2 cellular contexts compared by ENCODE assay signal in genomic region chr11:115677190-115677589, GRCh38.
TF ChIP-seq lines count a peak whose summit lies in the region.

No MANE protein-coding gene starts in this region.

TF ChIP-seq in IMR-90, 13 proteins besides CTCF, POLR2A, EP300 and RAD21:
- TF ChIP-seq CEBPB (IDR thresholded peaks at IDR 0.05; ENCODE audit: low read depth, low read length) (no peak), RCOR1 (IDR thresholded peaks at IDR 0.05; ENCODE audit: insufficient replicate concordance, low read length) (no peak), MAZ (IDR thresholded peaks at IDR 0.05; ENCODE audit: borderline replicate concordance, low read depth, low read length) (no peak), MXI1 (IDR thresholded peaks at IDR 0.05; ENCODE audit: borderline replicate concordance, low read depth, low read length) (no peak), SMC3 (IDR thresholded peaks at IDR 0.05; ENCODE audit: low read depth, low read length) (no peak), BHLHE40 (IDR thresholded peaks at IDR 0.05; ENCODE audit: low read depth, low read length) (no peak), USF2 (IDR thresholded peaks at IDR 0.05; ENCODE audit: low read depth, low read length) (no peak), ELK1 (IDR thresholded peaks at IDR 0.05; ENCODE audit: borderline replicate concordance, low read depth, low read length) (no peak)

TF ChIP-seq in H1, 55 proteins besides CTCF, POLR2A, EP300 and RAD21:
- TF ChIP-seq MAFK (IDR thresholded peaks at IDR 0.05; ENCODE audit: low read depth, low read length): no peak
- no peak for TF ChIP-seq SIN3A (conservative IDR thresholded peaks at IDR 0.05 in 1 of 2, IDR thresholded peaks at IDR 0.05 in 1 of 2; ENCODE audit: low read depth in 1 of 2, low read length in 2 of 2)
- TF ChIP-seq KDM4A (IDR thresholded peaks at IDR 0.05; ENCODE audit: low read depth, low read length, severe bottlenecking): no peak
- TF ChIP-seq SP1 (IDR thresholded peaks at IDR 0.05; ENCODE audit: low read depth, low read length): no peak
- TF ChIP-seq RNF2 (IDR thresholded peaks at IDR 0.05; ENCODE audit: borderline replicate concordance, low read depth, low read length, missing control alignments, poor library complexity, severe bottlenecking): no peak
- TF ChIP-seq YY1 (IDR thresholded peaks at IDR 0.05; ENCODE audit: low read depth, low read length): no peak
- no peak for TF ChIP-seq EZH2 (IDR thresholded peaks at IDR 0.05; ENCODE audit: low read depth, low read length, severe bottlenecking)
- TF ChIP-seq, protein P1, sequence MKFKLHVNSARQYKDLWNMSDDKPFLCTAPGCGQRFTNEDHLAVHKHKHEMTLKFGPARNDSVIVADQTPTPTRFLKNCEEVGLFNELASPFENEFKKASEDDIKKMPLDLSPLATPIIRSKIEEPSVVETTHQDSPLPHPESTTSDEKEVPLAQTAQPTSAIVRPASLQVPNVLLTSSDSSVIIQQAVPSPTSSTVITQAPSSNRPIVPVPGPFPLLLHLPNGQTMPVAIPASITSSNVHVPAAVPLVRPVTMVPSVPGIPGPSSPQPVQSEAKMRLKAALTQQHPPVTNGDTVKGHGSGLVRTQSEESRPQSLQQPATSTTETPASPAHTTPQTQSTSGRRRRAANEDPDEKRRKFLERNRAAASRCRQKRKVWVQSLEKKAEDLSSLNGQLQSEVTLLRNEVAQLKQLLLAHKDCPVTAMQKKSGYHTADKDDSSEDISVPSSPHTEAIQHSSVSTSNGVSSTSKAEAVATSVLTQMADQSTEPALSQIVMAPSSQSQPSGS (IDR thresholded peaks at IDR 0.05; ENCODE audit: low read length): no peak
- TF ChIP-seq HDAC6 (IDR thresholded peaks at IDR 0.05; ENCODE audit: low read depth, low read length): no peak
- no peak for TF ChIP-seq ZNF274 (IDR thresholded peaks at IDR 0.05; ENCODE audit: borderline replicate concordance, extremely low read depth, low read length)
TF ChIP-seq in H1: peak in this region for 0.
